ENCODE assay signal across 25 cellular contexts in genomic region chr3:154976072-154976983, GRCh38.
"Had no signal": no experiment of that assay in that cellular context is flagged by ENCODE, and none has a peak within 500 bp of the region (broad histone marks: within the 10 kb centered on the region; RNA-seq: fewer than 3 reads in every experiment).

No MANE protein-coding gene starts in this region.

- H3K9ac ChIP-seq: KMS-11 had no signal

- H3K4me3 ChIP-seq: breast epithelium, MG63 had no signal

- H3K4me1 Mint-ChIP-seq: activated naive CD4-positive, alpha-beta T cell treated with anti-CD3 and anti-CD28 coated beads, Interleukin-2, amount 10 ng/mL, durations not matched to agents 7 days and 5 days; activated naive CD8-positive, alpha-beta T cell treated with anti-CD3 and anti-CD28 coated beads for 36 hours; central memory CD8-positive, alpha-beta T cell had no signal

- H3K9me3 ChIP-seq: breast epithelium, MG63 had no signal

- H3K27me3 Mint-ChIP-seq: activated CD8-positive, alpha-beta T cell treated with anti-CD3 and anti-CD28 coated beads for 36 hours; activated naive CD4-positive, alpha-beta T cell treated with anti-CD3 and anti-CD28 coated beads, Interleukin-2, amount 10 ng/mL, durations not matched to agents 7 days and 5 days; activated naive CD8-positive, alpha-beta T cell treated with anti-CD3 and anti-CD28 coated beads for 36 hours; central memory CD8-positive, alpha-beta T cell had no signal

- H3K27ac ChIP-seq: breast epithelium, KMS-11 had no signal

- H3K27me3 ChIP-seq: breast epithelium, MG63 had no signal

- DNase-seq: activated CD4-positive, alpha-beta T cell treated with anti-CD3 and anti-CD28 coated beads for 4 hours; activated CD8-positive, alpha-beta memory T cell treated with anti-CD3 and anti-CD28 coated beads, Interleukin-2, amount 50 U/mL, for 4 hours; activated CD8-positive, alpha-beta T cell treated with anti-CD3 and anti-CD28 coated beads for 36 hours; activated gamma-delta T cell treated with Interleukin-2 at 50 U/mL for 16 hours; activated naive CD4-positive, alpha-beta T cell treated with anti-CD3 and anti-CD28 coated beads, Interleukin-2, amount 10 ng/mL, durations not matched to agents 7 days and 5 days; activated naive CD8-positive, alpha-beta T cell treated with anti-CD3 and anti-CD28 coated beads for 36 hours; activated T-cell treated with anti-CD3 and anti-CD28 coated beads, Interleukin-2, amount 50 U/mL, for 72 hours; anterior cingulate cortex; MG63; NCI-H1105; NCI-H1436; NCI-H1694 treated with DMSO at 0.1 percent for 48 hours; NCI-H2029 treated with DMSO at 0.1 percent for 48 hours; NCI-H510A treated with DMSO at 0.1 percent for 48 hours; NCI-H69; NK-92 treated with Interleukin-12 subunit alpha and Interleukin-12 subunit beta, amount 100 ng/mL, for 24 hours; PC-3; SHP77 treated with DMSO at 0.1 percent for 48 hours had no signal

- H3K36me3 ChIP-seq: breast epithelium, MG63 had no signal

- H3K36me3 Mint-ChIP-seq: activated naive CD4-positive, alpha-beta T cell treated with anti-CD3 and anti-CD28 coated beads, Interleukin-2, amount 10 ng/mL, durations not matched to agents 7 days and 5 days; activated naive CD8-positive, alpha-beta T cell treated with anti-CD3 and anti-CD28 coated beads for 36 hours had no signal

- FAIRE-seq: RCC 7860 had no signal

- H3K27ac Mint-ChIP-seq: activated CD8-positive, alpha-beta T cell treated with anti-CD3 and anti-CD28 coated beads for 36 hours; activated naive CD4-positive, alpha-beta T cell treated with anti-CD3 and anti-CD28 coated beads, Interleukin-2, amount 10 ng/mL, durations not matched to agents 7 days and 5 days; activated naive CD8-positive, alpha-beta T cell treated with anti-CD3 and anti-CD28 coated beads for 36 hours; activated T-cell treated with anti-CD3 and anti-CD28 coated beads, Interleukin-2, amount 50 U/mL, for 72 hours; activated T-helper 2 cell treated with anti-CD3 and anti-CD28 coated beads, Interferon-gamma antibody, Interleukin-2, Interleukin-4, amounts not matched to agents 10 μg/mL and 5 μg/mL and 100 μg/mL, durations not matched to agents 14 hours and 24 hours and 36 hours; T-helper 1 cell treated with Interleukin-12 subunit alpha and Interleukin-12 subunit beta and Interleukin-4 antibody, amounts not matched to agents 30 μg/mL and 1 μg/mL, for 36 hours had no signal

- H3K4me3 Mint-ChIP-seq: activated CD8-positive, alpha-beta T cell treated with anti-CD3 and anti-CD28 coated beads for 36 hours; activated naive CD4-positive, alpha-beta T cell treated with anti-CD3 and anti-CD28 coated beads, Interleukin-2, amount 10 ng/mL, durations not matched to agents 7 days and 5 days; activated naive CD8-positive, alpha-beta T cell treated with anti-CD3 and anti-CD28 coated beads for 36 hours; activated T-cell treated with anti-CD3 and anti-CD28 coated beads, Interleukin-2, amount 50 U/mL, for 72 hours; central memory CD8-positive, alpha-beta T cell; T-helper 1 cell treated with Interleukin-12 subunit alpha and Interleukin-12 subunit beta and Interleukin-4 antibody, amounts not matched to agents 30 μg/mL and 1 μg/mL, for 36 hours had no signal

- H3K4me2 ChIP-seq: KMS-11 had no signal

- H3K9me3 Mint-ChIP-seq: activated CD8-positive, alpha-beta T cell treated with anti-CD3 and anti-CD28 coated beads for 36 hours; activated naive CD4-positive, alpha-beta T cell treated with anti-CD3 and anti-CD28 coated beads, Interleukin-2, amount 10 ng/mL, durations not matched to agents 7 days and 5 days; activated naive CD8-positive, alpha-beta T cell treated with anti-CD3 and anti-CD28 coated beads for 36 hours; activated T-cell treated with anti-CD3 and anti-CD28 coated beads, Interleukin-2, amount 50 U/mL, for 72 hours; activated T-helper 2 cell treated with anti-CD3 and anti-CD28 coated beads, Interferon-gamma antibody, Interleukin-2, Interleukin-4, amounts not matched to agents 10 μg/mL and 5 μg/mL and 100 μg/mL, durations not matched to agents 14 hours and 24 hours and 36 hours; central memory CD8-positive, alpha-beta T cell; T-helper 1 cell treated with Interleukin-12 subunit alpha and Interleukin-12 subunit beta and Interleukin-4 antibody, amounts not matched to agents 30 μg/mL and 1 μg/mL, for 36 hours had no signal

- ATAC-seq: activated CD4-positive, CD25-positive, alpha-beta regulatory T cell treated with anti-CD3 and anti-CD28 coated beads, Interleukin-2, amount 50 U/mL, for 24 hours; activated CD8-positive, alpha-beta T cell treated with anti-CD3 and anti-CD28 coated beads for 36 hours; activated T-cell treated with anti-CD3 and anti-CD28 coated beads, Interleukin-2, amount 50 U/mL, for 72 hours; PC-3 had no signal
